Comparison of ENCODE assay signal across 10 cellular contexts in genomic region chr12:14410841-14411569, GRCh38. TPM values are rescaled to one million over a fixed set of nuclear protein-coding genes. Genes with fewer than 3 reads are reported as not detected.
DNase-seq lines count a peak whose midpoint lies in the region; ATAC-seq, FAIRE-seq and TF ChIP-seq lines count a peak whose summit lies in the region.
"Had no signal": no experiment of that assay in that cellular context is flagged by ENCODE, and none has a peak within 500 bp of the region (broad histone marks: within the 10 kb centered on the region; RNA-seq: fewer than 3 reads in every experiment).

No MANE protein-coding gene starts in this region.

- peak; percentile 31 for DNase-seq in activated CD4-positive, alpha-beta T cell treated with anti-CD3 and anti-CD28 coated beads, Interleukin-2, amount 50 U/mL, for 1 hour
- DNase-seq in activated CD4-positive, alpha-beta T cell treated with anti-CD3 and anti-CD28 coated beads for 1 hour: no peak
- DNase-seq in RWPE2 (ENCODE audit: low spot score): no peak
- no peak for DNase-seq in brain microvascular endothelial cell
- peak; percentile 47 for DNase-seq in small intestine
- DNase-seq in cardiac septum (ENCODE audit: low spot score): no peak
- DNase-seq in frontal cortex (ENCODE audit: low spot score in 2 of 2): no peak
- DNase-seq: endodermal cell; stimulated activated CD4-positive, alpha-beta T cell treated with anti-CD3 and anti-CD28 coated beads, Interleukin-4, amount 100 ng/mL, for 24 hours had no signal

- peaks cover 8% of the 10 kb centered on the region for H3K4me1 ChIP-seq in RWPE2 (ENCODE audit: insufficient read depth, poor library complexity, severe bottlenecking)
- H3K4me1 ChIP-seq in small intestine (ENCODE audit: control insufficient read depth in 2 of 2, insufficient read depth in 1 of 2, low read depth in 1 of 2, low read length in 1 of 2): peaks cover 0 to 5% of the 10 kb centered on the region in 2 donors

- TF ChIP-seq CTCF in RWPE2 (IDR thresholded peaks at IDR 0.05; ENCODE audit: poor library complexity, severe bottlenecking) (no peak), brain microvascular endothelial cell (IDR thresholded peaks at IDR 0.05; ENCODE audit: low read depth, low read length, missing control alignments) (no peak)

- H3K4me3 ChIP-seq in RWPE2 (ENCODE audit: severe bottlenecking) (no peak overlapping the region), brain microvascular endothelial cell (ENCODE audit: low read depth, low read length) (no peak overlapping the region), small intestine (ENCODE audit: low read depth in 1 of 2, low read length in 2 of 2) (no peak overlapping the region)

- 82 to 91% (median 90%) methylated on average over 6 of the region's 6 CpGs for WGBS in small intestine, 3 donors

- FAIRE-seq in small intestine (lab: Jason Lieb, UNC): no peak
- FAIRE-seq in frontal cortex (lab: Jason Lieb, UNC): no peak

- H3K36me3 ChIP-seq in RWPE2 (ENCODE audit: low read depth) (no peaks in the 10 kb centered on the region), brain microvascular endothelial cell (replicated peaks) (no peaks in the 10 kb centered on the region), small intestine (ENCODE audit: control insufficient read depth in 2 of 2, insufficient read depth in 2 of 2, low read length in 2 of 2) (no peaks in the 10 kb centered on the region)

- no peaks in the 10 kb centered on the region for H3K9me3 ChIP-seq in RWPE2 (ENCODE audit: severe bottlenecking)
- no peaks in the 10 kb centered on the region for H3K9me3 ChIP-seq in small intestine (ENCODE audit: control insufficient read depth, low read depth)

- no peaks in the 10 kb centered on the region for H3K27me3 ChIP-seq in RWPE2 (ENCODE audit: insufficient read depth, poor library complexity, severe bottlenecking)
- no peaks in the 10 kb centered on the region for H3K27me3 ChIP-seq in brain microvascular endothelial cell (replicated peaks)
- no peaks in the 10 kb centered on the region for H3K27me3 ChIP-seq in small intestine (ENCODE audit: control insufficient read depth in 2 of 2, insufficient read depth in 2 of 2, low read length in 2 of 2)

- peak overlapping the region; percentile 13 for H3K27ac ChIP-seq in RWPE2 (ENCODE audit: poor library complexity, severe bottlenecking)
- H3K27ac ChIP-seq in brain microvascular endothelial cell: peak overlapping the region; percentile 77
- H3K27ac ChIP-seq in small intestine (ENCODE audit: low read depth in 1 of 2, low read length in 1 of 2): peak overlapping the region in 1 of 2 donors; percentile 20

- in situ Hi-C loops in brain microvascular endothelial cell (cut with HindIII; ENCODE audit: low pct_ligation_motif_present, low sequenced_read_pairs): no loop called here

- intact Hi-C loops in cardiac septum (cut with DNase I): no loop called here

- ATAC-seq in RWPE2 (ENCODE audit: low read depth): peak; percentile 27; the same call in 1 of the 3 replicates
- no peak for ATAC-seq in HG02970 (IDR thresholded peaks at IDR 0.05; ENCODE audit: low FRiP score, unreplicated experiment)

RNA-seq across cellular contexts. Expression of gene ATF7IP, which starts 45.5 kb away (rescaled TPM):
- polyA plus RNA-seq in small intestine: 1 to 10 TPM; 3.5 to 7.8 (median 3.6) TPM
- 61.6 TPM for total RNA-seq in cardiac septum
- total RNA-seq in frontal cortex: 60.7 TPM

Comparison
In these comparisons a context has a peak if more than half of its experiments do, and no peak if none do; other contexts are left out.
1. DNase-seq: peak in activated CD4-positive, alpha-beta T cell treated with anti-CD3 and anti-CD28 coated beads, Interleukin-2, amount 50 U/mL, for 1 hour (single experiment) and small intestine (single experiment); none in activated CD4-positive, alpha-beta T cell treated with anti-CD3 and anti-CD28 coated beads for 1 hour (single experiment), RWPE2 (single experiment), brain microvascular endothelial cell (single experiment), cardiac septum (single experiment) and frontal cortex (0 of 2).